1 cellular context compared by ENCODE assay signal in genomic region chr1:181119076-181119989, GRCh38.
TF ChIP-seq lines count a peak whose summit lies in the region.

No MANE protein-coding gene starts in this region.

TF ChIP-seq in GM23338, 12 proteins besides CTCF, POLR2A, EP300 and RAD21 (continued from another document):
- TF ChIP-seq, protein P1, sequence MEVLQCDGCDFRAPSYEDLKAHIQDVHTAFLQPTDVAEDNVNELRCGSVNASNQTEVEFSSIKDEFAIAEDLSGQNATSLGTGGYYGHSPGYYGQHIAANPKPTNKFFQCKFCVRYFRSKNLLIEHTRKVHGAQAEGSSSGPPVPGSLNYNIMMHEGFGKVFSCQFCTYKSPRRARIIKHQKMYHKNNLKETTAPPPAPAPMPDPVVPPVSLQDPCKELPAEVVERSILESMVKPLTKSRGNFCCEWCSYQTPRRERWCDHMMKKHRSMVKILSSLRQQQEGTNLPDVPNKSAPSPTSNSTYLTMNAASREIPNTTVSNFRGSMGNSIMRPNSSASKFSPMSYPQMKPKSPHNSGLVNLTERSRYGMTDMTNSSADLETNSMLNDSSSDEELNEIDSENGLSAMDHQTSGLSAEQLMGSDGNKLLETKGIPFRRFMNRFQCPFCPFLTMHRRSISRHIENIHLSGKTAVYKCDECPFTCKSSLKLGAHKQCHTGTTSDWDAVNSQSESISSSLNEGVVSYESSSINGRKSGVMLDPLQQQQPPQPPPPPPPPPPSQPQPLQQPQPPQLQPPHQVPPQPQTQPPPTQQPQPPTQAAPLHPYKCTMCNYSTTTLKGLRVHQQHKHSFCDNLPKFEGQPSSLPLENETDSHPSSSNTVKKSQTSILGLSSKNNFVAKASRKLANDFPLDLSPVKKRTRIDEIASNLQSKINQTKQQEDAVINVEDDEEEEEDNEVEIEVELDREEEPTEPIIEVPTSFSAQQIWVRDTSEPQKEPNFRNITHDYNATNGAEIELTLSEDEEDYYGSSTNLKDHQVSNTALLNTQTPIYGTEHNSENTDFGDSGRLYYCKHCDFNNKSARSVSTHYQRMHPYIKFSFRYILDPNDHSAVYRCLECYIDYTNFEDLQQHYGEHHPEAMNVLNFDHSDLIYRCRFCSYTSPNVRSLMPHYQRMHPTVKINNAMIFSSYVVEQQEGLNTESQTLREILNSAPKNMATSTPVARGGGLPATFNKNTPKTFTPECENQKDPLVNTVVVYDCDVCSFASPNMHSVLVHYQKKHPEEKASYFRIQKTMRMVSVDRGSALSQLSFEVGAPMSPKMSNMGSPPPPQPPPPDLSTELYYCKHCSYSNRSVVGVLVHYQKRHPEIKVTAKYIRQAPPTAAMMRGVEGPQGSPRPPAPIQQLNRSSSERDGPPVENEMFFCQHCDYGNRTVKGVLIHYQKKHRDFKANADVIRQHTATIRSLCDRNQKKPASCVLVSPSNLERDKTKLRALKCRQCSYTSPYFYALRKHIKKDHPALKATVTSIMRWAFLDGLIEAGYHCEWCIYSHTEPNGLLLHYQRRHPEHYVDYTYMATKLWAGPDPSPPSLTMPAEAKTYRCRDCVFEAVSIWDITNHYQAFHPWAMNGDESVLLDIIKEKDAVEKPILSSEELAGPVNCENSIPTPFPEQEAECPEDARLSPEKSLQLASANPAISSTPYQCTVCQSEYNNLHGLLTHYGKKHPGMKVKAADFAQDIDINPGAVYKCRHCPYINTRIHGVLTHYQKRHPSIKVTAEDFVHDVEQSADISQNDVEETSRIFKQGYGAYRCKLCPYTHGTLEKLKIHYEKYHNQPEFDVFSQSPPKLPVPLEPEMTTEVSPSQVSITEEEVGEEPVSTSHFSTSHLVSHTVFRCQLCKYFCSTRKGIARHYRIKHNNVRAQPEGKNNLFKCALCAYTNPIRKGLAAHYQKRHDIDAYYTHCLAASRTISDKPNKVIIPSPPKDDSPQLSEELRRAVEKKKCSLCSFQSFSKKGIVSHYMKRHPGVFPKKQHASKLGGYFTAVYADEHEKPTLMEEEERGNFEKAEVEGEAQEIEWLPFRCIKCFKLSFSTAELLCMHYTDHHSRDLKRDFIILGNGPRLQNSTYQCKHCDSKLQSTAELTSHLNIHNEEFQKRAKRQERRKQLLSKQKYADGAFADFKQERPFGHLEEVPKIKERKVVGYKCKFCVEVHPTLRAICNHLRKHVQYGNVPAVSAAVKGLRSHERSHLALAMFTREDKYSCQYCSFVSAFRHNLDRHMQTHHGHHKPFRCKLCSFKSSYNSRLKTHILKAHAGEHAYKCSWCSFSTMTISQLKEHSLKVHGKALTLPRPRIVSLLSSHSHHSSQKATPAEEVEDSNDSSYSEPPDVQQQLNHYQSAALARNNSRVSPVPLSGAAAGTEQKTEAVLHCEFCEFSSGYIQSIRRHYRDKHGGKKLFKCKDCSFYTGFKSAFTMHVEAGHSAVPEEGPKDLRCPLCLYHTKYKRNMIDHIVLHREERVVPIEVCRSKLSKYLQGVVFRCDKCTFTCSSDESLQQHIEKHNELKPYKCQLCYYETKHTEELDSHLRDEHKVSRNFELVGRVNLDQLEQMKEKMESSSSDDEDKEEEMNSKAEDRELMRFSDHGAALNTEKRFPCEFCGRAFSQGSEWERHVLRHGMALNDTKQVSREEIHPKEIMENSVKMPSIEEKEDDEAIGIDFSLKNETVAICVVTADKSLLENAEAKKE (CRISPR knock-in tag; IDR thresholded peaks at IDR 0.05) = no peak
- TF ChIP-seq STAT1 (IDR thresholded peaks at IDR 0.05; ENCODE audit: unreplicated experiment) (no peak), EZH2phosphoT487 (IDR thresholded peaks at IDR 0.05; ENCODE audit: unreplicated experiment) (no peak), CREB1 (CRISPR knock-in tag; IDR thresholded peaks at IDR 0.05; ENCODE audit: low read depth) (no peak), NANOG (IDR thresholded peaks at IDR 0.05; ENCODE audit: borderline replicate concordance) (no peak), ZNF114 (CRISPR knock-in tag; IDR thresholded peaks at IDR 0.05) (no peak)
